ENCODE assay signal across 10 cellular contexts in genomic region chr1:115679141-115679611, GRCh38. TPM values are rescaled to one million over a fixed set of nuclear protein-coding genes. Genes with fewer than 3 reads are reported as not detected.
A peak's percentile ranks its signal among the peaks of the same experiment; 100 is the strongest.
DNase-seq lines count a peak whose midpoint lies in the region; ATAC-seq and TF ChIP-seq lines count a peak whose summit lies in the region.
"Had no signal": no experiment of that assay in that cellular context is flagged by ENCODE, and none has a peak within 500 bp of the region (broad histone marks: within the 10 kb centered on the region; RNA-seq: fewer than 3 reads in every experiment).

No MANE protein-coding gene starts in this region.

- H3K4me1 ChIP-seq in adipocyte (ENCODE audit: control insufficient read depth, insufficient read depth, low read length) (peaks cover 30% of the 10 kb centered on the region), left ventricle myocardium inferior (peaks cover 48% of the 10 kb centered on the region)
- H3K4me1 ChIP-seq: prostate gland had no signal

- H3K9me3 ChIP-seq in adipocyte (ENCODE audit: control insufficient read depth, low read length) (no peaks in the 10 kb centered on the region), left ventricle myocardium inferior (replicated peaks) (no peaks in the 10 kb centered on the region)
- H3K9me3 ChIP-seq: prostate gland had no signal

- peak overlapping the region; percentile 79 for H3K9ac ChIP-seq in adipocyte (ENCODE audit: low read length)

- no peaks in the 10 kb centered on the region for H3K9me3 Mint-ChIP-seq in stimulated activated effector memory CD8-positive, alpha-beta T cell treated with anti-CD3 and anti-CD28 coated beads, Interleukin-12 subunit alpha, Interleukin-12 subunit beta, amount 100 ng/mL, for 72 hours
- H3K9me3 Mint-ChIP-seq: activated T-cell treated with anti-CD3 and anti-CD28 coated beads, Interleukin-2, amount 50 U/mL, for 72 hours had no signal

- peak overlapping the region; percentile 61 for H3K27ac ChIP-seq in left ventricle myocardium inferior (replicated peaks)

- H3K4me3 ChIP-seq in adipocyte (ENCODE audit: low read length) (peak overlapping the region; percentile 58), left ventricle myocardium inferior (no peak overlapping the region)
- H3K4me3 ChIP-seq: prostate gland had no signal

- no peaks in the 10 kb centered on the region for H3K36me3 Mint-ChIP-seq in stimulated activated effector memory CD8-positive, alpha-beta T cell treated with anti-CD3 and anti-CD28 coated beads, Interleukin-12 subunit alpha, Interleukin-12 subunit beta, amount 100 ng/mL, for 72 hours

- no peak overlapping the region for H3K4me3 Mint-ChIP-seq in stimulated activated effector memory CD8-positive, alpha-beta T cell treated with anti-CD3 and anti-CD28 coated beads, Interleukin-12 subunit alpha, Interleukin-12 subunit beta, amount 100 ng/mL, for 72 hours
- H3K4me3 Mint-ChIP-seq: activated T-cell treated with anti-CD3 and anti-CD28 coated beads, Interleukin-2, amount 50 U/mL, for 72 hours had no signal

- ATAC-seq in GM18868 (IDR thresholded peaks at IDR 0.05; ENCODE audit: unreplicated experiment), result peak; percentile 47
- peak; percentile 52 for ATAC-seq in stimulated activated effector memory CD8-positive, alpha-beta T cell treated with anti-CD3 and anti-CD28 coated beads, Interleukin-12 subunit alpha, Interleukin-12 subunit beta, amount 100 ng/mL, for 72 hours
- no peak for ATAC-seq in GM21737 (IDR thresholded peaks at IDR 0.05; ENCODE audit: unreplicated experiment)
- ATAC-seq in GM21515 (IDR thresholded peaks at IDR 0.05; ENCODE audit: unreplicated experiment), result no peak
- ATAC-seq: activated T-cell treated with anti-CD3 and anti-CD28 coated beads, Interleukin-2, amount 50 U/mL, for 72 hours had no signal

- no peak for TF ChIP-seq CTCF in left ventricle myocardium inferior (IDR thresholded peaks at IDR 0.05; ENCODE audit: borderline replicate concordance)

- H3K27me3 ChIP-seq in adipocyte (replicated peaks; ENCODE audit: control insufficient read depth, insufficient read depth, low read length) (no peaks in the 10 kb centered on the region), left ventricle myocardium inferior (ENCODE audit: low read depth) (no peaks in the 10 kb centered on the region)

- H3K4me1 Mint-ChIP-seq in stimulated activated effector memory CD8-positive, alpha-beta T cell treated with anti-CD3 and anti-CD28 coated beads, Interleukin-12 subunit alpha, Interleukin-12 subunit beta, amount 100 ng/mL, for 72 hours, result peaks cover 5% of the 10 kb centered on the region

- peak overlapping the region; percentile 35 for H3K27ac Mint-ChIP-seq in stimulated activated effector memory CD8-positive, alpha-beta T cell treated with anti-CD3 and anti-CD28 coated beads, Interleukin-12 subunit alpha, Interleukin-12 subunit beta, amount 100 ng/mL, for 72 hours
- H3K27ac Mint-ChIP-seq: activated T-cell treated with anti-CD3 and anti-CD28 coated beads, Interleukin-2, amount 50 U/mL, for 72 hours had no signal

- H3K36me3 ChIP-seq in adipocyte (ENCODE audit: control insufficient read depth, insufficient read depth, low read length, severe bottlenecking) (peaks cover 14% of the 10 kb centered on the region), left ventricle myocardium inferior (peaks cover 18% of the 10 kb centered on the region)
- H3K36me3 ChIP-seq: prostate gland had no signal

- DNase-seq in adipocyte (ENCODE audit: low read depth), result peak; percentile 77
- peak; percentile 29 for DNase-seq in left ventricle myocardium inferior
- no peak for DNase-seq in stimulated activated effector memory CD8-positive, alpha-beta T cell treated with anti-CD3 and anti-CD28 coated beads, Interleukin-12 subunit alpha, Interleukin-12 subunit beta, amount 100 ng/mL, for 72 hours (ENCODE audit: low spot score in 2 of 2)
- no peak for DNase-seq in NAMALWA (ENCODE audit: low spot score)
- DNase-seq in NCI-H748 treated with DMSO at 0.1 percent for 48 hours (lab: John Stamatoyannopoulos, UW), result no peak
- DNase-seq: activated T-cell treated with anti-CD3 and anti-CD28 coated beads, Interleukin-2, amount 50 U/mL, for 72 hours had no signal

- intact Hi-C loops in left ventricle myocardium inferior (cut with micrococcal nuclease), result no loop called here

RNA-seq across cellular contexts. Expression of gene VANGL1, which starts 37.4 kb away (rescaled TPM):
- total RNA-seq in left ventricle myocardium inferior, result 5.9 TPM

Comparison
In these comparisons a context has a peak if more than half of its experiments do, and no peak if none do; other contexts are left out.
1. ATAC-seq: peak in GM18868 (single experiment) and stimulated activated effector memory CD8-positive, alpha-beta T cell treated with anti-CD3 and anti-CD28 coated beads, Interleukin-12 subunit alpha, Interleukin-12 subunit beta, amount 100 ng/mL, for 72 hours (single experiment); none in GM21737 (single experiment) and GM21515 (single experiment).
2. DNase-seq: peak in adipocyte (single experiment) and left ventricle myocardium inferior (single experiment); none in stimulated activated effector memory CD8-positive, alpha-beta T cell treated with anti-CD3 and anti-CD28 coated beads, Interleukin-12 subunit alpha, Interleukin-12 subunit beta, amount 100 ng/mL, for 72 hours (0 of 2), NAMALWA (single experiment) and NCI-H748 treated with DMSO at 0.1 percent for 48 hours (single experiment).